ENCODE assay signal across 9 cellular contexts in the genomic region with DNA sequence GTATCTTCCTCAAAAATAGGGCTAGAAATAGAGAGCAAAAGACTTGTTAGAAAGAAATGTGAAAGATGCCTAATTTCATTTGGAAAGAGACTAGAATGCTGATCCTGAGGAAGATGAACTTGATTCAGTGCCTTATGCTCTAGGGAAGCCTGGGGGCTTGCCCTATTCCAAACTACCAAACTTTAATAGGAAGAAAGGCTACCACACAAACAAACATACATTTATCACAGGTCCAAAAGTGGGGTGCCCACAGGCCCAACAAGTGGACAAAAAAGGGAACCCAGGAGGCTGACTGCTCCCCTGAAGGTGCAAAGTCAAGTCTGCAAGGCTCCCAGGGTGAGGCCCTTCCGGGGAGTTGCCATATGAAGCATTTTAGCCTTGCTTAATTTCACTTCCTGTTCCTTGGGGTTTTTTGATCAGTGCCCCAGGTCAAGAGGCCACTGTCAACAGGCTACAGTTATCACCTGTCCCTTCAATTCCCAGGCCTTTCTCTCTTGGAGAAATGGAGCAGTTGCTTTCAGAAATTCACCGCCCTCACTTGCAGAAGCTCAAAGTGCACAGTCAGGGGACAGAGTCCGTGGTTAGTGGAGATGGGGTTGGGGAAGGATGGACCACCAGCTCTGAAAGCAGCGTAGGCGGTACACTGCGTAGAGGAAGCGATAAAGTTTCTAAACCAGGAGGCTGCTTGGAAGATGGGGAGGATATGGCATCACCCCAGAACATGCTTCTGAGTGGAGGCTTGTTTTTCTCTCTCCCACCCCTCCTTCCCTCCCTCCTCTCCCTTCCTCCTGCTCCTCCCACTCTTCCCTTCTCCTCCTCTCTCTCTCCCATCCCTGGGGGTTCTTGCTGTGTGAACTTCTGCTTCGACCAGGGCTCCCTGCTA. TPM values are rescaled to one million over a fixed set of nuclear protein-coding genes. Genes with fewer than 3 reads are reported as not detected.
A peak's percentile ranks its signal among the peaks of the same experiment; 100 is the strongest.
DNase-seq lines count a peak whose midpoint lies in the region; ATAC-seq and TF ChIP-seq lines count a peak whose summit lies in the region.
"Had no signal": no experiment of that assay in that cellular context is flagged by ENCODE, and none has a peak within 500 bp of the region (broad histone marks: within the 10 kb centered on the region; RNA-seq: fewer than 3 reads in every experiment).

No MANE protein-coding gene starts in this region.

- no TSS peak for BruUV-seq in PC-3 (replicated peaks; lab: Mats Ljungman, UMichigan)

- DNase-seq in GM10248 (ENCODE audit: extremely low spot score) (peak; percentile 77), NCI-H1694 (lab: John Stamatoyannopoulos, UW) (no peak), NCI-H446 treated with DMSO at 0.1 percent for 48 hours (lab: John Stamatoyannopoulos, UW) (no peak), PC-3 (no peak)
- DNase-seq in stimulated activated naive CD8-positive, alpha-beta T cell treated with anti-CD3 and anti-CD28 coated beads, Interleukin-15, Interleukin-2, amounts not matched to agents 100 U/mL and 50 U/mL, for 24 hours = peak; percentile 13

- no peak overlapping the region for H3K4me3 ChIP-seq in PC-3 (ENCODE audit: low read length)

- H3K27me3 ChIP-seq in PC-3 (ENCODE audit: low read length) = no peaks in the 10 kb centered on the region

- H3K9me3 ChIP-seq in PC-3 (ENCODE audit: low read length) = no peaks in the 10 kb centered on the region

- TF ChIP-seq CTCF in GM10248 (IDR thresholded peaks at IDR 0.05; ENCODE audit: control extremely low read depth, extremely low read depth, low read depth, missing control alignments) (no peak), PC-3 (conservative IDR thresholded peaks at IDR 0.05; ENCODE audit: low read depth, low read length) (no peak)

- H3K4me1 ChIP-seq in PC-3 (ENCODE audit: insufficient read depth, low read length) = no peaks in the 10 kb centered on the region

- H3K4me2 ChIP-seq in PC-3 (ENCODE audit: low read length) = no peak overlapping the region

- H4K20me1 ChIP-seq in PC-3 (ENCODE audit: low read length) = no peaks in the 10 kb centered on the region

- no peak overlapping the region for H3K9ac ChIP-seq in PC-3 (ENCODE audit: low read length)

- peak overlapping the region; percentile 90 for H3K27ac Mint-ChIP-seq in activated T-helper 17 cell treated with anti-CD3 and anti-CD28 coated beads, Interleukin-2, amount 50 U/mL, for 72 hours

- peak overlapping the region; percentile 56 for H3K4me3 Mint-ChIP-seq in activated T-helper 17 cell treated with anti-CD3 and anti-CD28 coated beads, Interleukin-2, amount 50 U/mL, for 72 hours
- H3K4me3 Mint-ChIP-seq: brain had no signal

- no peaks in the 10 kb centered on the region for H3K79me2 ChIP-seq in PC-3 (ENCODE audit: low read length)

- CTCF ChIA-PET in GM10248 (lab: Yijun Ruan, JAX) (interaction anchor here (0.8 to 13.5 kb wide), 14 partner anchors 8 to 195 kb away, joined by 3 to 151 read pairs (median 3); no protein-coding TSS in a partner anchor), PC-3 (lab: Charles Lee) (no interaction called here)

- H2AFZ ChIP-seq in PC-3 (ENCODE audit: low read length) = no peak overlapping the region

- no peaks in the 10 kb centered on the region; the same call in 1 of the 2 replicates for H3K36me3 ChIP-seq in PC-3 (ENCODE audit: low read depth, low read length)

- H3K4me1 Mint-ChIP-seq in activated T-helper 17 cell treated with anti-CD3 and anti-CD28 coated beads, Interleukin-2, amount 50 U/mL, for 72 hours = peaks cover 18% of the 10 kb centered on the region

- POLR2A ChIA-PET in GM10248 (lab: Yijun Ruan, JAX) (no interaction called here), PC-3 (lab: Charles Lee; ENCODE audit: unreplicated experiment) (no interaction called here)

- no peaks in the 10 kb centered on the region for H3K9me3 Mint-ChIP-seq in activated T-helper 17 cell treated with anti-CD3 and anti-CD28 coated beads, Interleukin-2, amount 50 U/mL, for 72 hours

- peaks cover 14% of the 10 kb centered on the region for H3K36me3 Mint-ChIP-seq in activated T-helper 17 cell treated with anti-CD3 and anti-CD28 coated beads, Interleukin-2, amount 50 U/mL, for 72 hours (ENCODE audit: low read depth)
- H3K36me3 Mint-ChIP-seq: brain had no signal

- peak; percentile 93 for ATAC-seq in GM19455 (IDR thresholded peaks at IDR 0.05; ENCODE audit: unreplicated experiment)
- peak; percentile 92 for ATAC-seq in HG03439 (IDR thresholded peaks at IDR 0.05; ENCODE audit: unreplicated experiment)
- ATAC-seq in activated T-helper 17 cell treated with anti-CD3 and anti-CD28 coated beads, Interleukin-2, amount 50 U/mL, for 72 hours (replicated peaks) = peak; percentile 85
- ATAC-seq in stimulated activated naive CD8-positive, alpha-beta T cell treated with anti-CD3 and anti-CD28 coated beads, Interleukin-15, Interleukin-2, amounts not matched to agents 100 U/mL and 50 U/mL, for 24 hours = peak; percentile 55
- ATAC-seq in PC-3 = no peak

- no peak overlapping the region for H3K27ac ChIP-seq in PC-3 (ENCODE audit: low read length)

- no peaks in the 10 kb centered on the region for H3K27me3 Mint-ChIP-seq in activated T-helper 17 cell treated with anti-CD3 and anti-CD28 coated beads, Interleukin-2, amount 50 U/mL, for 72 hours

- intact Hi-C loops in PC-3 (cut with micrococcal nuclease) = no loop called here

- no peaks in the 10 kb centered on the region for H3K9me2 ChIP-seq in PC-3 (replicated peaks; ENCODE audit: low read length)

- no peaks in the 10 kb centered on the region for H3F3A ChIP-seq in PC-3 (ENCODE audit: low read length, unreplicated experiment)

RNA-seq across cellular contexts. Expression of a gene that starts 36.4 kb away (rescaled TPM):
- total RNA-seq in activated T-helper 17 cell treated with anti-CD3 and anti-CD28 coated beads, Interleukin-2, amount 50 U/mL, for 72 hours = 10 to 100 TPM in 1 of 2 donors, 1 to 10 TPM in 1; 8.6 to 18.0 TPM
- 3.6 and 8.1 TPM in 2 replicates for total RNA-seq in PC-3 (2014; rRNA removed)

Comparison
In these comparisons a context has a peak if more than half of its experiments do, and no peak if none do; other contexts are left out.
1. DNase-seq: peak in GM10248 (single experiment) and stimulated activated naive CD8-positive, alpha-beta T cell treated with anti-CD3 and anti-CD28 coated beads, Interleukin-15, Interleukin-2, amounts not matched to agents 100 U/mL and 50 U/mL, for 24 hours (single experiment); none in NCI-H1694 (single experiment), NCI-H446 treated with DMSO at 0.1 percent for 48 hours (single experiment) and PC-3 (single experiment).